Comparison of ENCODE assay signal across 8 cellular contexts in genomic region chr4:14877246-14878220, GRCh38.
DNase-seq lines count a peak whose midpoint lies in the region; ATAC-seq and TF ChIP-seq lines count a peak whose summit lies in the region.

No MANE protein-coding gene starts in this region.

- intact Hi-C loops in Right ventricle myocardium superior (cut with DNase I) = no loop called here
- intact Hi-C loops in cardiac septum (cut with DNase I) = no loop called here

- H3K4me3 Mint-ChIP-seq in type B pancreatic cell = no peak overlapping the region

- TF ChIP-seq CTCF in type B pancreatic cell (conservative IDR thresholded peaks at IDR 0.05) = no peak

- peak overlapping the region; percentile 30 for H3K27ac ChIP-seq in epithelial cell of prostate

- no peaks in the 10 kb centered on the region for H3K9me3 Mint-ChIP-seq in type B pancreatic cell

- H3K27ac Mint-ChIP-seq in type B pancreatic cell = peak overlapping the region; percentile 41

- peaks cover 6% of the 10 kb centered on the region for H3K4me1 Mint-ChIP-seq in type B pancreatic cell (ENCODE audit: unreplicated experiment)

- H3K27me3 Mint-ChIP-seq in type B pancreatic cell = peaks cover 7% of the 10 kb centered on the region

- ATAC-seq in Right ventricle myocardium superior (ENCODE audit: poor library complexity) (peak; percentile 82), GM18517 (IDR thresholded peaks at IDR 0.05; ENCODE audit: unreplicated experiment) (no peak)

- DNase-seq in Right ventricle myocardium superior = no peak
- no peak for DNase-seq in cardiac septum (ENCODE audit: low spot score)
- peak; percentile 23 for DNase-seq in NCI-H226
- no peak for DNase-seq in epithelial cell of prostate (ENCODE audit: low read depth, low spot score)
- DNase-seq in type B pancreatic cell (ENCODE audit: extremely low spot score, unreplicated experiment) = no peak
- DNase-seq in EL = no peak
- no peak for DNase-seq in putamen (ENCODE audit: low spot score)

- no peaks in the 10 kb centered on the region for H3K36me3 Mint-ChIP-seq in type B pancreatic cell
